Comparison of ENCODE assay signal across 1 cellular context in the genomic region with DNA sequence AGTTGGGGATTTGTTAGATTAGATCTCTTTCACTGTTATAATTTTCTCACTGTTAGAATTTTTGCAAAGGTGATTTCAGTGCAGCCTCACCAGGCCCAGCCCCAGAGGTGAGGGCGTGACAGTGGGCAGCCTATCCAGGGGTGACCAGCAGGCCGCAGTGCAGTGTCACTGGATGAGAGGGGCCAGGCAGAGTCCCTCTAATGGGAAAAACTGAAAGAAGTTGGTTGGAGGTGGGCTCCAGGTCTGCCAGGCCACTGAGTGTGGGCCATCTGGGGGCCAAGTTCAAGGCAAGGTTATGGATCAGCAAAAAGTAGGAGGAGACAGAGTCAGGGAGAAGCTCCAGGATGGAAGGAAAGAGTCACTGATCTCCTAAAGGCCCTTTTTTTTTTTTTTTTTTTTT.
TF ChIP-seq lines count a peak whose summit lies in the region.

No MANE protein-coding gene starts in this region.

TF ChIP-seq in SK-N-SH, 30 proteins besides CTCF, POLR2A, EP300 and RAD21 (continued from another document):
- TF ChIP-seq, protein P1, sequence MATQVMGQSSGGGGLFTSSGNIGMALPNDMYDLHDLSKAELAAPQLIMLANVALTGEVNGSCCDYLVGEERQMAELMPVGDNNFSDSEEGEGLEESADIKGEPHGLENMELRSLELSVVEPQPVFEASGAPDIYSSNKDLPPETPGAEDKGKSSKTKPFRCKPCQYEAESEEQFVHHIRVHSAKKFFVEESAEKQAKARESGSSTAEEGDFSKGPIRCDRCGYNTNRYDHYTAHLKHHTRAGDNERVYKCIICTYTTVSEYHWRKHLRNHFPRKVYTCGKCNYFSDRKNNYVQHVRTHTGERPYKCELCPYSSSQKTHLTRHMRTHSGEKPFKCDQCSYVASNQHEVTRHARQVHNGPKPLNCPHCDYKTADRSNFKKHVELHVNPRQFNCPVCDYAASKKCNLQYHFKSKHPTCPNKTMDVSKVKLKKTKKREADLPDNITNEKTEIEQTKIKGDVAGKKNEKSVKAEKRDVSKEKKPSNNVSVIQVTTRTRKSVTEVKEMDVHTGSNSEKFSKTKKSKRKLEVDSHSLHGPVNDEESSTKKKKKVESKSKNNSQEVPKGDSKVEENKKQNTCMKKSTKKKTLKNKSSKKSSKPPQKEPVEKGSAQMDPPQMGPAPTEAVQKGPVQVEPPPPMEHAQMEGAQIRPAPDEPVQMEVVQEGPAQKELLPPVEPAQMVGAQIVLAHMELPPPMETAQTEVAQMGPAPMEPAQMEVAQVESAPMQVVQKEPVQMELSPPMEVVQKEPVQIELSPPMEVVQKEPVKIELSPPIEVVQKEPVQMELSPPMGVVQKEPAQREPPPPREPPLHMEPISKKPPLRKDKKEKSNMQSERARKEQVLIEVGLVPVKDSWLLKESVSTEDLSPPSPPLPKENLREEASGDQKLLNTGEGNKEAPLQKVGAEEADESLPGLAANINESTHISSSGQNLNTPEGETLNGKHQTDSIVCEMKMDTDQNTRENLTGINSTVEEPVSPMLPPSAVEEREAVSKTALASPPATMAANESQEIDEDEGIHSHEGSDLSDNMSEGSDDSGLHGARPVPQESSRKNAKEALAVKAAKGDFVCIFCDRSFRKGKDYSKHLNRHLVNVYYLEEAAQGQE (IDR thresholded peaks at IDR 0.05; ENCODE audit: low read depth, low read length): no peak
